21 cellular contexts compared by ENCODE assay signal in the genomic region with DNA sequence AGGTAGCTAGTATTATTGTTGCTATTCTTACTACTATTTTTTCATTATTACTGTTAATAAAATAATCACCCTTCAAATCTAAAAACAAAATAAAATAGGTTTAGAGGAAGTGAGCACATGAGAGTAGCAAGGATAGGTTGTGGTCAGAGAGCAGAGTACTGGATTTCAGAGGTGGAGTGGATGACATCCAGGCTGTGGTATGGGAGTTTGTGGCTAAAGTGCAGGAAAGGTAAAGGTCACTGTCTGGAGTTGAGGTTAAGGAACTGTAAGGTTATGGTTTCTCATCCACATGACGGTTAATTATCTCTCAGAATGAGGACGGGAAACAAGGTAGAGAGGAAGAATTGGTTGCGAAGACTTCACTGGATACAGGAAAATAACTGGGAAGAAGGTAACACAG.
"Had no signal": no experiment of that assay in that cellular context is flagged by ENCODE, and none has a peak within 500 bp of the region (broad histone marks: within the 10 kb centered on the region; RNA-seq: fewer than 3 reads in every experiment).

No MANE protein-coding gene starts in this region.

- H3K27me3 Mint-ChIP-seq: activated B cell treated with CpG ODN at 0.5 μM for 24 hours; activated CD4-positive, alpha-beta T cell treated with anti-CD3 and anti-CD28 coated beads for 36 hours; activated naive CD8-positive, alpha-beta T cell treated with anti-CD3 and anti-CD28 coated beads, Interleukin-2, amount 50 U/mL, for 24 hours; progenitor cell of endocrine pancreas; stimulated activated memory B cell treated with anti-CD40 and anti-IgM and Interleukin-4, amounts not matched to agents 10 μg/mL and 1 μg/mL and 100 μg/mL, for 72 hours had no signal

- H3K4me1 Mint-ChIP-seq: activated B cell treated with CpG ODN at 0.5 μM for 24 hours; activated CD4-positive, alpha-beta T cell treated with anti-CD3 and anti-CD28 coated beads for 36 hours; activated naive CD8-positive, alpha-beta T cell treated with anti-CD3 and anti-CD28 coated beads, Interleukin-2, amount 50 U/mL, for 24 hours; stimulated activated memory B cell treated with anti-CD40 and anti-IgM and Interleukin-4, amounts not matched to agents 10 μg/mL and 1 μg/mL and 100 μg/mL, for 72 hours; T-cell had no signal

- ATAC-seq: activated CD4-positive, alpha-beta T cell treated with anti-CD3 and anti-CD28 coated beads for 36 hours; activated naive CD8-positive, alpha-beta T cell treated with anti-CD3 and anti-CD28 coated beads, Interleukin-2, amount 50 U/mL, for 24 hours; activated T-cell treated with anti-CD3 and anti-CD28 coated beads, Interleukin-2, amount 50 U/mL, for 4 hours; body of pancreas; natural killer cell treated with Interleukin-12 subunit alpha and Interleukin-12 subunit beta and Interleukin-15 and Interleukin-18, amount 100 ng/mL, for 72 hours; stimulated activated memory B cell treated with anti-CD40 and anti-IgM and Interleukin-4, amounts not matched to agents 10 μg/mL and 1 μg/mL and 100 μg/mL, for 72 hours; T-cell; upper lobe of right lung had no signal

- H3K27ac Mint-ChIP-seq: activated B cell treated with CpG ODN at 0.5 μM for 24 hours; activated CD4-positive, alpha-beta T cell treated with anti-CD3 and anti-CD28 coated beads for 36 hours; activated naive CD8-positive, alpha-beta T cell treated with anti-CD3 and anti-CD28 coated beads, Interleukin-2, amount 50 U/mL, for 24 hours; natural killer cell treated with Interleukin-12 subunit alpha and Interleukin-12 subunit beta and Interleukin-15 and Interleukin-18, amount 100 ng/mL, for 72 hours; progenitor cell of endocrine pancreas; stimulated activated memory B cell treated with anti-CD40 and anti-IgM and Interleukin-4, amounts not matched to agents 10 μg/mL and 1 μg/mL and 100 μg/mL, for 72 hours; T-cell had no signal

- H3K4me3 Mint-ChIP-seq: activated B cell treated with CpG ODN at 0.5 μM for 24 hours; activated CD4-positive, alpha-beta T cell treated with anti-CD3 and anti-CD28 coated beads for 36 hours; activated naive CD8-positive, alpha-beta T cell treated with anti-CD3 and anti-CD28 coated beads, Interleukin-2, amount 50 U/mL, for 24 hours; activated T-cell treated with anti-CD3 and anti-CD28 coated beads, Interleukin-2, amount 50 U/mL, for 4 hours; natural killer cell treated with Interleukin-12 subunit alpha and Interleukin-12 subunit beta and Interleukin-15 and Interleukin-18, amount 100 ng/mL, for 72 hours; stimulated activated memory B cell treated with anti-CD40 and anti-IgM and Interleukin-4, amounts not matched to agents 10 μg/mL and 1 μg/mL and 100 μg/mL, for 72 hours; T-cell had no signal

- DNase-seq: activated B cell treated with CpG ODN at 0.5 μM for 24 hours; activated CD4-positive, alpha-beta T cell treated with anti-CD3 and anti-CD28 coated beads for 36 hours; activated CD4-positive, alpha-beta T cell treated with anti-CD3 and anti-CD28 coated beads, Interleukin-2, amount 50 U/mL, for 4 hours; activated CD8-positive, alpha-beta memory T cell treated with anti-CD3 and anti-CD28 coated beads for 24 hours; activated CD8-positive, alpha-beta memory T cell treated with anti-CD3 and anti-CD28 coated beads, Interleukin-2, amount 50 U/mL, for 4 hours; activated effector memory CD4-positive, alpha-beta T cell treated with Interleukin-2 at 50 U/mL for 16 hours; activated naive CD4-positive, alpha-beta T cell treated with anti-CD3 and anti-CD28 coated beads, Interleukin-2, amount 50 U/mL, for 16 hours; activated naive CD8-positive, alpha-beta T cell treated with anti-CD3 and anti-CD28 coated beads, Interleukin-2, amount 50 U/mL, for 24 hours; activated T-cell treated with anti-CD3 and anti-CD28 coated beads, Interleukin-2, amount 50 U/mL, for 4 hours; anterior cingulate cortex; body of pancreas; hippocampal formation; midbrain; retina; sigmoid colon; stimulated activated CD4-positive, alpha-beta T cell treated with anti-CD3 and anti-CD28 coated beads, Interleukin-15, amount 100 ng/mL, for 24 hours; T-cell; upper lobe of right lung had no signal

- H3K9me3 Mint-ChIP-seq: activated B cell treated with CpG ODN at 0.5 μM for 24 hours; activated naive CD8-positive, alpha-beta T cell treated with anti-CD3 and anti-CD28 coated beads, Interleukin-2, amount 50 U/mL, for 24 hours; activated T-cell treated with anti-CD3 and anti-CD28 coated beads, Interleukin-2, amount 50 U/mL, for 4 hours; natural killer cell treated with Interleukin-12 subunit alpha and Interleukin-12 subunit beta and Interleukin-15 and Interleukin-18, amount 100 ng/mL, for 72 hours; stimulated activated memory B cell treated with anti-CD40 and anti-IgM and Interleukin-4, amounts not matched to agents 10 μg/mL and 1 μg/mL and 100 μg/mL, for 72 hours; T-cell had no signal

- H3K36me3 Mint-ChIP-seq: natural killer cell treated with Interleukin-12 subunit alpha and Interleukin-12 subunit beta and Interleukin-15 and Interleukin-18, amount 100 ng/mL, for 72 hours had no signal
